7 cellular contexts compared by ENCODE assay signal in the genomic region with DNA sequence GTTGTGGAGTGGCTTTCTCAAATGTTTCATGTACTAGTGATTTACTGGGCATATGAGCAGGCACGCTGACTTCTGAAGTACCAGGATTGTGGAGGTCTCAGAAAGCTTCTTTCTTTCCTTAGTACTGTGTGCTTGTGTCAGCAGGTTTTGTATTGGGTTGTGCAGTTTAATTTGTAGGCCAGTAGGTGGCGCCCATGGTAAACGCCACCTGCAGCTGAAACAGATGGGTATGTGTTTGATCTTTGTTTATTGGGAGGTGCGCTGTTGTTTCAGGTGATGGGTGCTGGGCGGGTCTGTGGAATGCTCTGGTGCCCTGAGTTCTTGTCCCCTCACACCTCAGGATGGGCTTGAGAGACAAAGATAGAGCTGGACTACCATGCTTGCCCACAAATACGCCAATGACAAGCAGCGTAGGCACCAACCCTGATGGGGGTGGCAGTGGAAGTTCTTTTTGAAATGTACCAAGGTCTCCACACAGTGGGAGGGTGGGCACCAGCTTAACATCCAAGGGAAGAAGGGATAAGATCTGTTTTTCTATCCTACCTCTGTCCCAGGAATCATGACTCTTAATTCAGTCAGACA.
A peak's percentile ranks its signal among the peaks of the same experiment; 100 is the strongest.
DNase-seq lines count a peak whose midpoint lies in the region; ATAC-seq and TF ChIP-seq lines count a peak whose summit lies in the region.

No MANE protein-coding gene starts in this region.

- H3K36me3 ChIP-seq in naive thymus-derived CD4-positive, alpha-beta T cell (ENCODE audit: control insufficient read depth in 2 of 3, insufficient read depth in 3 of 3, low read length in 3 of 3), result no peaks in the 10 kb centered on the region

- in situ Hi-C loops in G401 (cut with HindIII; ENCODE audit: low sequenced_read_pairs), result no loop called here

- intact Hi-C loops in naive thymus-derived CD4-positive, alpha-beta T cell (cut with micrococcal nuclease), result loop anchor here (10.0 kb wide), 2 partner anchors 1008 to 1498 kb away; no protein-coding TSS in a partner anchor

- H3K4me3 ChIP-seq in choroid plexus epithelial cell (ENCODE audit: low read depth, low read length), result no peak overlapping the region
- H3K4me3 ChIP-seq in naive thymus-derived CD4-positive, alpha-beta T cell (ENCODE audit: low read length), result no peak overlapping the region

- no peaks in the 10 kb centered on the region for H3K27me3 ChIP-seq in naive thymus-derived CD4-positive, alpha-beta T cell (ENCODE audit: control insufficient read depth in 2 of 2, insufficient read depth in 2 of 2, low read length in 2 of 2)

- POLR2A ChIA-PET in naive thymus-derived CD4-positive, alpha-beta T cell (lab: Charles Lee), result no interaction called here

- H3K27me3 Mint-ChIP-seq in naive thymus-derived CD4-positive, alpha-beta T cell, result no peaks in the 10 kb centered on the region

- no peak overlapping the region for H3K4me3 Mint-ChIP-seq in naive thymus-derived CD4-positive, alpha-beta T cell

- H3K4me1 Mint-ChIP-seq in naive thymus-derived CD4-positive, alpha-beta T cell, result peaks cover 0 to 4% (median 0%) of the 10 kb centered on the region in 7 donors

- DNase-seq in G401 (ENCODE audit: low spot score), result peak; percentile 26
- peak; percentile 56 for DNase-seq in NCI-H748 (lab: John Stamatoyannopoulos, UW; ENCODE audit: unreplicated experiment)
- peak; percentile 52 for DNase-seq in choroid plexus epithelial cell (ENCODE audit: low read depth)
- peak in 5 of 9 donors; percentile 1 to 24 (median 21) for DNase-seq in naive thymus-derived CD4-positive, alpha-beta T cell
- no peak for DNase-seq in inferior parietal cortex (ENCODE audit: extremely low spot score)

- H3K4me1 ChIP-seq in naive thymus-derived CD4-positive, alpha-beta T cell (ENCODE audit: control insufficient read depth in 2 of 2, insufficient read depth in 2 of 2, low read length in 2 of 2), result no peaks in the 10 kb centered on the region

- CTCF ChIA-PET in naive thymus-derived CD4-positive, alpha-beta T cell (lab: Charles Lee), result no interaction called here

- ATAC-seq in GM19395 (IDR thresholded peaks at IDR 0.05; ENCODE audit: unreplicated experiment) (peak; percentile 97), HG03342 (IDR thresholded peaks at IDR 0.05; ENCODE audit: unreplicated experiment) (peak; percentile 97)
- no peak for ATAC-seq in naive thymus-derived CD4-positive, alpha-beta T cell

- H3K9me3 Mint-ChIP-seq in naive thymus-derived CD4-positive, alpha-beta T cell, result no peaks in the 10 kb centered on the region

- no peak overlapping the region for H3K27ac Mint-ChIP-seq in naive thymus-derived CD4-positive, alpha-beta T cell

- TF ChIP-seq CTCF in choroid plexus epithelial cell (conservative IDR thresholded peaks at IDR 0.05; ENCODE audit: low read depth, low read length), result peak; percentile 74

- no peak overlapping the region for H3K27ac ChIP-seq in naive thymus-derived CD4-positive, alpha-beta T cell (ENCODE audit: low read depth, low read length)

- H3K9me3 ChIP-seq in naive thymus-derived CD4-positive, alpha-beta T cell (ENCODE audit: control insufficient read depth in 2 of 3, low read length in 3 of 3), result no peaks in the 10 kb centered on the region

- no peaks in the 10 kb centered on the region for H3K36me3 Mint-ChIP-seq in naive thymus-derived CD4-positive, alpha-beta T cell
